18 cellular contexts compared by ENCODE assay signal in genomic region chr6:9896806-9897205, GRCh38.
DNase-seq lines count a peak whose midpoint lies in the region; ATAC-seq and TF ChIP-seq lines count a peak whose summit lies in the region.
"Had no signal": no experiment of that assay in that cellular context is flagged by ENCODE, and none has a peak within 500 bp of the region (broad histone marks: within the 10 kb centered on the region; RNA-seq: fewer than 3 reads in every experiment).

No MANE protein-coding gene starts in this region.

- TF ChIP-seq CTCF in A673 (conservative IDR thresholded peaks at IDR 0.05; ENCODE audit: low read depth, low read length) (no peak), fibroblast of pulmonary artery (IDR thresholded peaks at IDR 0.05; ENCODE audit: low read length, missing control alignments) (no peak), GM10248 (IDR thresholded peaks at IDR 0.05; ENCODE audit: control extremely low read depth, extremely low read depth, low read depth, missing control alignments) (no peak)

- no peaks in the 10 kb centered on the region for H3K27me3 ChIP-seq in A673 (replicated peaks; ENCODE audit: insufficient read depth, low read depth, low read length, poor library complexity)

- CTCF ChIA-PET in A673 (lab: Charles Lee) (no interaction called here), GM10248 (lab: Yijun Ruan, JAX) (no interaction called here)

- no peaks in the 10 kb centered on the region for H3K36me3 ChIP-seq in A673 (ENCODE audit: insufficient read depth, low read length, poor library complexity, severe bottlenecking)

- H3K4me1 ChIP-seq in A673 (ENCODE audit: insufficient read depth, low read length, poor library complexity, severe bottlenecking) = no peaks in the 10 kb centered on the region

- no peaks in the 10 kb centered on the region for H3K9me3 ChIP-seq in A673 (ENCODE audit: low read depth, low read length, poor library complexity, severe bottlenecking)

- DNase-seq in A673 (ENCODE audit: low spot score) (peak; percentile 70), HT1080 (ENCODE audit: low read depth) (peak; percentile 17), SKM-1 treated with dmso at 0.1 percent for 144 hours (lab: John Stamatoyannopoulos, UW; ENCODE audit: unreplicated experiment) (peak; percentile 66), fibroblast of pulmonary artery (ENCODE audit: low read depth) (peak; percentile 1), GM10248 (ENCODE audit: extremely low spot score) (no peak)
- DNase-seq: CD4-positive, alpha-beta memory T cell; DMS153; Karpas-422; NCI-H1105 treated with DMSO at 0.1 percent for 48 hours; NCI-H1694; NCI-H2081 treated with DMSO at 0.1 percent for 48 hours; NK-92 treated with Interleukin-12 subunit alpha and Interleukin-12 subunit beta, amount 100 ng/mL, for 24 hours; PC-3; SIG-M5 had no signal

- ATAC-seq in HG02623 (IDR thresholded peaks at IDR 0.05; ENCODE audit: unreplicated experiment) (no peak), HG02798 (IDR thresholded peaks at IDR 0.05; ENCODE audit: poor library complexity, unreplicated experiment) (no peak)
- ATAC-seq: PC-3 had no signal

- intact Hi-C loops in A673 (cut with micrococcal nuclease; ENCODE audit: unreplicated experiment) = no loop called here

- H3K4me3 ChIP-seq in A673 (ENCODE audit: low read depth, low read length, poor library complexity, severe bottlenecking) (no peak overlapping the region), fibroblast of pulmonary artery (replicated peaks; ENCODE audit: low read depth, low read length) (no peak overlapping the region)

- POLR2A ChIA-PET in A673 (lab: Charles Lee; ENCODE audit: low non-redundant PET) (no interaction called here), GM10248 (lab: Yijun Ruan, JAX) (no interaction called here)

- no peak overlapping the region for H3K27ac ChIP-seq in A673 (ENCODE audit: low read depth, low read length, poor library complexity, severe bottlenecking)
- H3K27ac ChIP-seq: HL-60, RWPE1 had no signal

- BruUV-seq in A673 (replicated peaks; lab: Mats Ljungman, UMichigan) = no TSS peak
